In the genomic region with DNA sequence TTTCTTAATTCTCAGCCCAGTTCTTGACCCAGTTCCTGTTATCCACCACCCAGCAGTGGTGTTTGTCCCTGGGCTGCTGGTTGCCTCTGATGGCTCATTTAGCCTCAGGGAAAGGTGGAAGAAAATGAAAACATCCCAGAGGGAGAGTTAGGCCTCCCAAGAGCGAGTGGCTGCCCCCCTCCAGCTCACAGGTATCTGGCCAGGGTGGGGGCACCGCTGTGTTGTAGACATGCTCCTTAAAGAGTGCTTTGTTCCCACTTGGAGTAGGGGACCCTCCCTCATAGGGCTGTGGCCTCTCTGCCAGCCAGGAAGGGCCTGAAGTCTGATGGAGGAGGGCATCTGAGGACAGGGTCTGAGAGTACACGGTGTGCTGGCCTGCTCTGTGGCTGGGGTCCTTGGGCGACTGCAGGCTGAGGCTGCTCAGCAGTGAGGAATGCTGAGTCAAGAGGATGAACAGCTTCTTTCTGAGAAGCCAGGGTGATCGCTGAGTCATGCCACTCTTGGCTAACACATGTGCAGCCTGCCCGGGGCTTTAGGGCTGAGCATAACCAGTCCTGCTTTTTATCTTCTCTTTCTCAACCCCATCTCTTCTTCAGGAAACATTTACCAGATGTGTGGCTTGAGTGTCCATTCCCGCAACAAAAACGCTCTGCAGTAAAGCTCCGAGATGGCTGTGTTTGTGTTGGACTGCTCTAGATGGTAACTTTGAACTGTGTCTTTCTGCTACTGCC, we compare ENCODE assay signal across 1 cellular context.
TF ChIP-seq lines count a peak whose summit lies in the region.

No MANE protein-coding gene starts in this region.

TF ChIP-seq in HepG2, 621 proteins besides CTCF, POLR2A, EP300 and RAD21 (continued from another document and continues in another):
- TF ChIP-seq SIX4 (CRISPR knock-in tag; IDR thresholded peaks at IDR 0.05) (0 out of 2 replicates have a peak, but pooled peaks have one; percentile 16), ARID4A (CRISPR knock-in tag; IDR thresholded peaks at IDR 0.05; ENCODE audit: borderline replicate concordance) (peak; percentile 61; the same call in 1 of the 2 replicates), CAMTA2 (CRISPR knock-in tag; IDR thresholded peaks at IDR 0.05; ENCODE audit: borderline replicate concordance) (no peak), ZNF230 (CRISPR knock-in tag; IDR thresholded peaks at IDR 0.05) (peak; percentile 64; the same call in 1 of the 2 replicates), ZNF547 (CRISPR knock-in tag; IDR thresholded peaks at IDR 0.05) (peak; percentile 66; the same call in 1 of the 2 replicates), SALL2 (CRISPR knock-in tag; IDR thresholded peaks at IDR 0.05) (peak; percentile 20; the same call in 1 of the 2 replicates), ATF7 (IDR thresholded peaks at IDR 0.05) (no peak), ATF7 (CRISPR knock-in tag; IDR thresholded peaks at IDR 0.05) (peak; percentile 68; the same call in 1 of the 2 replicates), NCOA1 (CRISPR knock-in tag; IDR thresholded peaks at IDR 0.05) (no peak), LCORL (IDR thresholded peaks at IDR 0.05) (no peak), LCORL (CRISPR knock-in tag; IDR thresholded peaks at IDR 0.05) (peak; percentile 69; the same call in 1 of the 2 replicates), AHDC1 (CRISPR knock-in tag; IDR thresholded peaks at IDR 0.05; ENCODE audit: borderline replicate concordance) (no peak), DNMT1 (CRISPR knock-in tag; IDR thresholded peaks at IDR 0.05) (0 out of 2 replicates have a peak, but pooled peaks have one; percentile 33), ZNF276 (CRISPR knock-in tag; IDR thresholded peaks at IDR 0.05; ENCODE audit: low read depth) (0 out of 2 replicates have a peak, but pooled peaks have one; percentile 11), GATAD1 (CRISPR knock-in tag; IDR thresholded peaks at IDR 0.05) (peak; percentile 56; the same call in 1 of the 2 replicates), TARDBP (CRISPR knock-in tag; IDR thresholded peaks at IDR 0.05) (peak; percentile 53), ZFY (CRISPR knock-in tag; IDR thresholded peaks at IDR 0.05) (peak; percentile 54), HDAC6 (IDR thresholded peaks at IDR 0.05; ENCODE audit: low read depth, low read length) (no peak), MBNL3 (CRISPR knock-in tag; conservative IDR thresholded peaks at IDR 0.05) (peak; percentile 51; the same call in 1 of the 2 replicates), TAF1 (CRISPR knock-in tag; IDR thresholded peaks at IDR 0.05) (peak; percentile 60; the same call in 1 of the 2 replicates), PAX8 (CRISPR knock-in tag; IDR thresholded peaks at IDR 0.05; ENCODE audit: borderline replicate concordance) (0 out of 2 replicates have a peak, but pooled peaks have one; percentile 57), ZNF776 (CRISPR knock-in tag; IDR thresholded peaks at IDR 0.05) (no peak), ZFP1 (CRISPR knock-in tag; IDR thresholded peaks at IDR 0.05) (no peak), RFX3 (CRISPR knock-in tag; IDR thresholded peaks at IDR 0.05) (no peak), ZNF33B (CRISPR knock-in tag; IDR thresholded peaks at IDR 0.05) (no peak), MAFG (CRISPR knock-in tag; IDR thresholded peaks at IDR 0.05) (peak; percentile 100), ZNF441 (CRISPR knock-in tag; IDR thresholded peaks at IDR 0.05; ENCODE audit: borderline replicate concordance) (no peak), ZNF335 (CRISPR knock-in tag; IDR thresholded peaks at IDR 0.05) (0 out of 2 replicates have a peak, but pooled peaks have one; percentile 86)
- TF ChIP-seq, protein P1, sequence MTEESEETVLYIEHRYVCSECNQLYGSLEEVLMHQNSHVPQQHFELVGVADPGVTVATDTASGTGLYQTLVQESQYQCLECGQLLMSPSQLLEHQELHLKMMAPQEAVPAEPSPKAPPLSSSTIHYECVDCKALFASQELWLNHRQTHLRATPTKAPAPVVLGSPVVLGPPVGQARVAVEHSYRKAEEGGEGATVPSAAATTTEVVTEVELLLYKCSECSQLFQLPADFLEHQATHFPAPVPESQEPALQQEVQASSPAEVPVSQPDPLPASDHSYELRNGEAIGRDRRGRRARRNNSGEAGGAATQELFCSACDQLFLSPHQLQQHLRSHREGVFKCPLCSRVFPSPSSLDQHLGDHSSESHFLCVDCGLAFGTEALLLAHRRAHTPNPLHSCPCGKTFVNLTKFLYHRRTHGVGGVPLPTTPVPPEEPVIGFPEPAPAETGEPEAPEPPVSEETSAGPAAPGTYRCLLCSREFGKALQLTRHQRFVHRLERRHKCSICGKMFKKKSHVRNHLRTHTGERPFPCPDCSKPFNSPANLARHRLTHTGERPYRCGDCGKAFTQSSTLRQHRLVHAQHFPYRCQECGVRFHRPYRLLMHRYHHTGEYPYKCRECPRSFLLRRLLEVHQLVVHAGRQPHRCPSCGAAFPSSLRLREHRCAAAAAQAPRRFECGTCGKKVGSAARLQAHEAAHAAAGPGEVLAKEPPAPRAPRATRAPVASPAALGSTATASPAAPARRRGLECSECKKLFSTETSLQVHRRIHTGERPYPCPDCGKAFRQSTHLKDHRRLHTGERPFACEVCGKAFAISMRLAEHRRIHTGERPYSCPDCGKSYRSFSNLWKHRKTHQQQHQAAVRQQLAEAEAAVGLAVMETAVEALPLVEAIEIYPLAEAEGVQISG (CRISPR knock-in tag; IDR thresholded peaks at IDR 0.05): peak; percentile 12; the same call in 1 of the 2 replicates
- TF ChIP-seq, protein P2, sequence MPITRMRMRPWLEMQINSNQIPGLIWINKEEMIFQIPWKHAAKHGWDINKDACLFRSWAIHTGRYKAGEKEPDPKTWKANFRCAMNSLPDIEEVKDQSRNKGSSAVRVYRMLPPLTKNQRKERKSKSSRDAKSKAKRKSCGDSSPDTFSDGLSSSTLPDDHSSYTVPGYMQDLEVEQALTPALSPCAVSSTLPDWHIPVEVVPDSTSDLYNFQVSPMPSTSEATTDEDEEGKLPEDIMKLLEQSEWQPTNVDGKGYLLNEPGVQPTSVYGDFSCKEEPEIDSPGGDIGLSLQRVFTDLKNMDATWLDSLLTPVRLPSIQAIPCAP (CRISPR knock-in tag; IDR thresholded peaks at IDR 0.05; ENCODE audit: low read depth): no peak
- TF ChIP-seq, protein P3, sequence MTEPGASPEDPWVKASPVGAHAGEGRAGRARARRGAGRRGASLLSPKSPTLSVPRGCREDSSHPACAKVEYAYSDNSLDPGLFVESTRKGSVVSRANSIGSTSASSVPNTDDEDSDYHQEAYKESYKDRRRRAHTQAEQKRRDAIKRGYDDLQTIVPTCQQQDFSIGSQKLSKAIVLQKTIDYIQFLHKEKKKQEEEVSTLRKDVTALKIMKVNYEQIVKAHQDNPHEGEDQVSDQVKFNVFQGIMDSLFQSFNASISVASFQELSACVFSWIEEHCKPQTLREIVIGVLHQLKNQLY (CRISPR knock-in tag; IDR thresholded peaks at IDR 0.05): peak; percentile 44; the same call in 1 of the 2 replicates
